1 cellular context compared by ENCODE assay signal in genomic region chr2:190705280-190705679, GRCh38.
TF ChIP-seq lines count a peak whose summit lies in the region.

No MANE protein-coding gene starts in this region.

TF ChIP-seq in GM23338, 12 proteins besides CTCF, POLR2A, EP300 and RAD21 (continued from another document):
- TF ChIP-seq, protein P1, sequence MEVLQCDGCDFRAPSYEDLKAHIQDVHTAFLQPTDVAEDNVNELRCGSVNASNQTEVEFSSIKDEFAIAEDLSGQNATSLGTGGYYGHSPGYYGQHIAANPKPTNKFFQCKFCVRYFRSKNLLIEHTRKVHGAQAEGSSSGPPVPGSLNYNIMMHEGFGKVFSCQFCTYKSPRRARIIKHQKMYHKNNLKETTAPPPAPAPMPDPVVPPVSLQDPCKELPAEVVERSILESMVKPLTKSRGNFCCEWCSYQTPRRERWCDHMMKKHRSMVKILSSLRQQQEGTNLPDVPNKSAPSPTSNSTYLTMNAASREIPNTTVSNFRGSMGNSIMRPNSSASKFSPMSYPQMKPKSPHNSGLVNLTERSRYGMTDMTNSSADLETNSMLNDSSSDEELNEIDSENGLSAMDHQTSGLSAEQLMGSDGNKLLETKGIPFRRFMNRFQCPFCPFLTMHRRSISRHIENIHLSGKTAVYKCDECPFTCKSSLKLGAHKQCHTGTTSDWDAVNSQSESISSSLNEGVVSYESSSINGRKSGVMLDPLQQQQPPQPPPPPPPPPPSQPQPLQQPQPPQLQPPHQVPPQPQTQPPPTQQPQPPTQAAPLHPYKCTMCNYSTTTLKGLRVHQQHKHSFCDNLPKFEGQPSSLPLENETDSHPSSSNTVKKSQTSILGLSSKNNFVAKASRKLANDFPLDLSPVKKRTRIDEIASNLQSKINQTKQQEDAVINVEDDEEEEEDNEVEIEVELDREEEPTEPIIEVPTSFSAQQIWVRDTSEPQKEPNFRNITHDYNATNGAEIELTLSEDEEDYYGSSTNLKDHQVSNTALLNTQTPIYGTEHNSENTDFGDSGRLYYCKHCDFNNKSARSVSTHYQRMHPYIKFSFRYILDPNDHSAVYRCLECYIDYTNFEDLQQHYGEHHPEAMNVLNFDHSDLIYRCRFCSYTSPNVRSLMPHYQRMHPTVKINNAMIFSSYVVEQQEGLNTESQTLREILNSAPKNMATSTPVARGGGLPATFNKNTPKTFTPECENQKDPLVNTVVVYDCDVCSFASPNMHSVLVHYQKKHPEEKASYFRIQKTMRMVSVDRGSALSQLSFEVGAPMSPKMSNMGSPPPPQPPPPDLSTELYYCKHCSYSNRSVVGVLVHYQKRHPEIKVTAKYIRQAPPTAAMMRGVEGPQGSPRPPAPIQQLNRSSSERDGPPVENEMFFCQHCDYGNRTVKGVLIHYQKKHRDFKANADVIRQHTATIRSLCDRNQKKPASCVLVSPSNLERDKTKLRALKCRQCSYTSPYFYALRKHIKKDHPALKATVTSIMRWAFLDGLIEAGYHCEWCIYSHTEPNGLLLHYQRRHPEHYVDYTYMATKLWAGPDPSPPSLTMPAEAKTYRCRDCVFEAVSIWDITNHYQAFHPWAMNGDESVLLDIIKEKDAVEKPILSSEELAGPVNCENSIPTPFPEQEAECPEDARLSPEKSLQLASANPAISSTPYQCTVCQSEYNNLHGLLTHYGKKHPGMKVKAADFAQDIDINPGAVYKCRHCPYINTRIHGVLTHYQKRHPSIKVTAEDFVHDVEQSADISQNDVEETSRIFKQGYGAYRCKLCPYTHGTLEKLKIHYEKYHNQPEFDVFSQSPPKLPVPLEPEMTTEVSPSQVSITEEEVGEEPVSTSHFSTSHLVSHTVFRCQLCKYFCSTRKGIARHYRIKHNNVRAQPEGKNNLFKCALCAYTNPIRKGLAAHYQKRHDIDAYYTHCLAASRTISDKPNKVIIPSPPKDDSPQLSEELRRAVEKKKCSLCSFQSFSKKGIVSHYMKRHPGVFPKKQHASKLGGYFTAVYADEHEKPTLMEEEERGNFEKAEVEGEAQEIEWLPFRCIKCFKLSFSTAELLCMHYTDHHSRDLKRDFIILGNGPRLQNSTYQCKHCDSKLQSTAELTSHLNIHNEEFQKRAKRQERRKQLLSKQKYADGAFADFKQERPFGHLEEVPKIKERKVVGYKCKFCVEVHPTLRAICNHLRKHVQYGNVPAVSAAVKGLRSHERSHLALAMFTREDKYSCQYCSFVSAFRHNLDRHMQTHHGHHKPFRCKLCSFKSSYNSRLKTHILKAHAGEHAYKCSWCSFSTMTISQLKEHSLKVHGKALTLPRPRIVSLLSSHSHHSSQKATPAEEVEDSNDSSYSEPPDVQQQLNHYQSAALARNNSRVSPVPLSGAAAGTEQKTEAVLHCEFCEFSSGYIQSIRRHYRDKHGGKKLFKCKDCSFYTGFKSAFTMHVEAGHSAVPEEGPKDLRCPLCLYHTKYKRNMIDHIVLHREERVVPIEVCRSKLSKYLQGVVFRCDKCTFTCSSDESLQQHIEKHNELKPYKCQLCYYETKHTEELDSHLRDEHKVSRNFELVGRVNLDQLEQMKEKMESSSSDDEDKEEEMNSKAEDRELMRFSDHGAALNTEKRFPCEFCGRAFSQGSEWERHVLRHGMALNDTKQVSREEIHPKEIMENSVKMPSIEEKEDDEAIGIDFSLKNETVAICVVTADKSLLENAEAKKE (CRISPR knock-in tag; IDR thresholded peaks at IDR 0.05), result no peak
- TF ChIP-seq STAT1 (IDR thresholded peaks at IDR 0.05; ENCODE audit: unreplicated experiment) (no peak), REST (IDR thresholded peaks at IDR 0.05; ENCODE audit: unreplicated experiment) (no peak), ETS1 (IDR thresholded peaks at IDR 0.05) (no peak), JUNB (IDR thresholded peaks at IDR 0.05; ENCODE audit: unreplicated experiment) (no peak), NANOG (IDR thresholded peaks at IDR 0.05; ENCODE audit: borderline replicate concordance) (no peak)
